In genomic region chr5:51380603-51381207, GRCh38 we compare ENCODE assay signal across 10 cellular contexts. TPM values are rescaled to one million over a fixed set of nuclear protein-coding genes. Genes with fewer than 3 reads are reported as not detected.
A peak's percentile ranks its signal among the peaks of the same experiment; 100 is the strongest.
DNase-seq lines count a peak whose midpoint lies in the region; ATAC-seq and TF ChIP-seq lines count a peak whose summit lies in the region.
"Had no signal": no experiment of that assay in that cellular context is flagged by ENCODE, and none has a peak within 500 bp of the region (broad histone marks: within the 10 kb centered on the region; RNA-seq: fewer than 3 reads in every experiment).

No MANE protein-coding gene starts in this region.

- H3K4me1 ChIP-seq in prostate gland (replicated peaks), result no peaks in the 10 kb centered on the region

- DNase-seq in NCI-H2029 (lab: John Stamatoyannopoulos, UW), result peak; percentile 42
- DNase-seq in NCI-H2029 treated with DMSO at 0.1 percent for 48 hours (lab: John Stamatoyannopoulos, UW), result no peak
- DNase-seq in NB4 (ENCODE audit: low read depth), result peak; percentile 33
- peak in 1 of 2 donors; percentile 47 for DNase-seq in cardiac fibroblast (ENCODE audit: low read depth in 2 of 2)
- DNase-seq in prostate gland (ENCODE audit: low spot score), result no peak
- DNase-seq in mesenteric fat pad (ENCODE audit: low spot score), result no peak
- DNase-seq in activated gamma-delta T cell (lab: John Stamatoyannopoulos, UW), result no peak

- ATAC-seq in HG03196 (IDR thresholded peaks at IDR 0.05; ENCODE audit: unreplicated experiment), result no peak

- no peaks in the 10 kb centered on the region for H3K36me3 ChIP-seq in prostate gland

- TF ChIP-seq CTCF in NB4 (IDR thresholded peaks at IDR 0.05; ENCODE audit: low read depth, low read length) (peak; percentile 71), cardiac fibroblast (IDR thresholded peaks at IDR 0.05; ENCODE audit: low read depth, low read length) (peak; percentile 64), prostate gland (IDR thresholded peaks at IDR 0.05) (peak in 2 of 4 experiments; percentile 39 to 63)

- H3K4me3 ChIP-seq in NB4 (ENCODE audit: low read depth, low read length) (no peak overlapping the region), cardiac fibroblast (replicated peaks in 1 of 2; ENCODE audit: low read depth in 2 of 2, low read length in 2 of 2) (no peak overlapping the region), prostate gland (no peak overlapping the region)
- H3K4me3 ChIP-seq: SK-N-MC had no signal

- intact Hi-C loops in prostate gland (cut with DNase I), result no loop called here

- 22% methylated on average over 7 of the region's 7 CpGs for WGBS in prostate gland

- no peaks in the 10 kb centered on the region for H3K9me3 ChIP-seq in prostate gland

- no peaks in the 10 kb centered on the region for H3K27me3 ChIP-seq in prostate gland (replicated peaks; ENCODE audit: insufficient read depth)

- H3K27ac ChIP-seq in prostate gland, result peak overlapping the region; percentile 83 to 90
- H3K27ac ChIP-seq: SK-N-MC had no signal

- TF ChIP-seq POLR2A in NB4 (IDR thresholded peaks at IDR 0.05; ENCODE audit: extremely low read depth, insufficient read length), result no peak
- no peak for TF ChIP-seq POLR2A in prostate gland (IDR thresholded peaks at IDR 0.05)

RNA-seq across cellular contexts. Expression of gene ISL1, which starts 2.5 kb away (rescaled TPM):
- total RNA-seq in prostate gland (10 to 100 TPM in 1 of 2 donors, 1 to 10 TPM in 1; 5.5 to 15.2 TPM), mesenteric fat pad (0.29 TPM)
- total RNA-seq: CD4-positive, CD25-positive, alpha-beta regulatory T cell had no signal

Comparison
In these comparisons a context has a peak if more than half of its experiments do, and no peak if none do; other contexts are left out.
1. DNase-seq: peak in NCI-H2029 (single experiment) and NB4 (single experiment); none in NCI-H2029 treated with DMSO at 0.1 percent for 48 hours (single experiment), prostate gland (single experiment), mesenteric fat pad (single experiment) and activated gamma-delta T cell (single experiment).